1 cellular context compared by ENCODE assay signal in genomic region chr21:34020005-34020847, GRCh38.
TF ChIP-seq lines count a peak whose summit lies in the region.

No MANE protein-coding gene starts in this region.

TF ChIP-seq in GM12878, 131 proteins besides CTCF, POLR2A, EP300 and RAD21 (continued from another document):
- no peak for TF ChIP-seq ZNF592 (IDR thresholded peaks at IDR 0.05)
- TF ChIP-seq NRF1 (conservative IDR thresholded peaks at IDR 0.05; ENCODE audit: low read depth, low read length), result no peak
- TF ChIP-seq ZBTB11 (CRISPR knock-in tag; IDR thresholded peaks at IDR 0.05), result no peak
- peak; percentile 51 for TF ChIP-seq POLR2AphosphoS5 (IDR thresholded peaks at IDR 0.05; ENCODE audit: low read length)
- TF ChIP-seq SMAD1 (IDR thresholded peaks at IDR 0.05; ENCODE audit: low read depth, partially characterized antibody), result peak; percentile 76
- no peak for TF ChIP-seq SIN3A (IDR thresholded peaks at IDR 0.05; ENCODE audit: low read depth, low read length)
- TF ChIP-seq SRF (IDR thresholded peaks at IDR 0.05; ENCODE audit: low read depth in 2 of 2, low read length in 2 of 2), result no peak
- no peak for TF ChIP-seq HCFC1 (IDR thresholded peaks at IDR 0.05; ENCODE audit: low read length)
- peak; percentile 55 for TF ChIP-seq SKIL (IDR thresholded peaks at IDR 0.05; ENCODE audit: low read depth, poor library complexity, severe bottlenecking)
- TF ChIP-seq YY1 (IDR thresholded peaks at IDR 0.05; ENCODE audit: low read depth, low read length), result 0 out of 2 replicates have a peak, but pooled peaks have one; percentile 7
TF ChIP-seq in GM12878: peak in this region for 55.
